ENCODE assay signal across 1 cellular context in the genomic region with DNA sequence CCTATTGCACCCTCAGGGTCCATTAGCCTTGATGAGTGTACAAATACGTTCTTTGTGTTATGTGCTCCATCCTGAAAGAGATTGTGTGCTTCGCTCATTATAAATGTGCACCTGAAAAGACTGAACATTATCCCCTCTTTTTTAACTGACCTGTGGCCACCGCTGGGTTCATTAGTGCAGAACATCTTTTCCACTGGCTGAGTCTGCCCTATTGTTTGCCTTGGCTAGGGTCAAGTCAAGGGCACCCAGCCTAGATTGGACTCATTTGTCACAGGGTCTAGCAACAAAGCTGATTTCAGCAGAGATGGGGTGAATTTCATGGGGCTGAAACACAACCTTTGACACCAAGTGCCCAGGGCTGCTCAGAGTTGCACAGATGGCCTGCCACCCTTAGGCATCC.
TF ChIP-seq lines count a peak whose summit lies in the region.

No MANE protein-coding gene starts in this region.

TF ChIP-seq in Ishikawa, 13 proteins besides CTCF, POLR2A, EP300 and RAD21 (continued from another document):
- TF ChIP-seq, protein P1, sequence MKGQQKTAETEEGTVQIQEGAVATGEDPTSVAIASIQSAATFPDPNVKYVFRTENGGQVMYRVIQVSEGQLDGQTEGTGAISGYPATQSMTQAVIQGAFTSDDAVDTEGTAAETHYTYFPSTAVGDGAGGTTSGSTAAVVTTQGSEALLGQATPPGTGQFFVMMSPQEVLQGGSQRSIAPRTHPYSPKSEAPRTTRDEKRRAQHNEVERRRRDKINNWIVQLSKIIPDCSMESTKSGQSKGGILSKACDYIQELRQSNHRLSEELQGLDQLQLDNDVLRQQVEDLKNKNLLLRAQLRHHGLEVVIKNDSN (IDR thresholded peaks at IDR 0.05) = no peak
- TF ChIP-seq TAF1 (IDR thresholded peaks at IDR 0.05; ENCODE audit: low read depth) = no peak
- peak; percentile 79 for TF ChIP-seq FOXM1 (IDR thresholded peaks at IDR 0.05; ENCODE audit: borderline replicate concordance, low read depth)
- TF ChIP-seq, protein P2, sequence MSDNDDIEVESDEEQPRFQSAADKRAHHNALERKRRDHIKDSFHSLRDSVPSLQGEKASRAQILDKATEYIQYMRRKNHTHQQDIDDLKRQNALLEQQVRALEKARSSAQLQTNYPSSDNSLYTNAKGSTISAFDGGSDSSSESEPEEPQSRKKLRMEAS (IDR thresholded peaks at IDR 0.05) = peak; percentile 47
- peak; percentile 91 for TF ChIP-seq TCF12 (IDR thresholded peaks at IDR 0.05; ENCODE audit: low read depth)
